In genomic region chr17:81241648-81242420, GRCh38 we compare ENCODE assay signal across 8 cellular contexts. TPM values are rescaled to one million over a fixed set of nuclear protein-coding genes. Genes with fewer than 3 reads are reported as not detected.
A peak's percentile ranks its signal among the peaks of the same experiment; 100 is the strongest.
DNase-seq lines count a peak whose midpoint lies in the region; ATAC-seq and TF ChIP-seq lines count a peak whose summit lies in the region.

No MANE protein-coding gene starts in this region.

- peak; percentile 15 for TF ChIP-seq POLR2A in GM15510 (IDR thresholded peaks at IDR 0.05; ENCODE audit: borderline replicate concordance, extremely low read depth, insufficient read length)

- no peak overlapping the region for H3K4me2 ChIP-seq in PC-9

- no peaks in the 10 kb centered on the region for H3K9me2 ChIP-seq in PC-9 (ENCODE audit: insufficient read depth)

- CTCF ChIA-PET in PC-9 (lab: Charles Lee) = no interaction called here

- ATAC-seq in HG02678 (IDR thresholded peaks at IDR 0.05; ENCODE audit: unreplicated experiment) = no peak
- ATAC-seq in HG03135 (IDR thresholded peaks at IDR 0.05; ENCODE audit: unreplicated experiment) = no peak

- no TSS peak for BruUV-seq in PC-9 (replicated peaks; lab: Mats Ljungman, UMichigan)

- peak; percentile 75 for TF ChIP-seq CTCF in PC-9 (conservative IDR thresholded peaks at IDR 0.05)

- H3K9me3 ChIP-seq in PC-9 (ENCODE audit: insufficient read depth, low read depth) = no peaks in the 10 kb centered on the region

- H4K20me1 ChIP-seq in PC-9 (ENCODE audit: insufficient read depth) = no peaks in the 10 kb centered on the region; the same call in 1 of the 2 replicates

- H3K4me3 ChIP-seq in PC-9 = no peak overlapping the region

- no peak overlapping the region for H2AFZ ChIP-seq in PC-9

- H3K27me3 ChIP-seq in PC-9 (ENCODE audit: insufficient read depth, low read depth) = no peaks in the 10 kb centered on the region

- intact Hi-C loops in PC-9 (cut with micrococcal nuclease; ENCODE audit: unreplicated experiment) = loop anchor here (5.0 kb wide), 1 partner anchor 320 kb away; no protein-coding TSS in a partner anchor
- intact Hi-C loops in head of caudate nucleus (cut with DNase I) = no loop called here

- H3K36me3 ChIP-seq in PC-9 (ENCODE audit: low read depth) = no peaks in the 10 kb centered on the region

- 0 out of 2 replicates have a peak, but pooled peaks cover 7% of the 10 kb centered on the region for H3F3A ChIP-seq in PC-9 (ENCODE audit: insufficient read depth, low read depth)

- peaks cover 15% of the 10 kb centered on the region for H3K79me2 ChIP-seq in PC-9 (ENCODE audit: low read depth)

- peaks cover 6% of the 10 kb centered on the region; the same call in 1 of the 2 replicates for H3K4me1 ChIP-seq in PC-9 (replicated peaks; ENCODE audit: insufficient read depth)

- DNase-seq in AG20443 (ENCODE audit: low spot score) (peak; percentile 75), PC-9 (peak in 1 of 2 experiments; percentile 66), head of caudate nucleus (peak in 41 of 42 donors; percentile 51 to 87 (median 66))
- peak; percentile 58 for DNase-seq in activated gamma-delta T cell treated with anti-CD3 and anti-CD28 coated beads, Interleukin-2, amount 50 U/mL, for 16 hours (ENCODE audit: low read depth)
- peak; percentile 31 to 58 for DNase-seq in stimulated activated CD4-positive, alpha-beta T cell treated with anti-CD3 and anti-CD28 coated beads, Interleukin-15, amount 100 ng/mL, for 1 hour (ENCODE audit: low read depth in 1 of 2, low spot score in 1 of 2)

- POLR2A ChIA-PET in PC-9 (lab: Charles Lee; ENCODE audit: unreplicated experiment) = no interaction called here

- no peak overlapping the region for H3K27ac ChIP-seq in PC-9

RNA-seq across cellular contexts. Expression of gene NDUFAF8, which starts 2.7 kb away (rescaled TPM):
- 53.3 and 64.2 TPM in 2 replicates for total RNA-seq in PC-9 (2021)

RNA-seq across cellular contexts. Expression of gene TEPSIN, which starts 3.0 kb away (rescaled TPM):
- total RNA-seq in PC-9 (2021) = 35.0 and 36.8 TPM in 2 replicates

RNA-seq across cellular contexts. Expression of gene CEP131, which starts 19.1 kb away (rescaled TPM):
- 24.4 and 33.4 TPM in 2 replicates for total RNA-seq in PC-9 (2021)

RNA-seq across cellular contexts. Expression of gene SLC38A10, which starts 53.3 kb away (rescaled TPM):
- total RNA-seq in PC-9 (2021) = 127 and 130 TPM in 2 replicates
